26 cellular contexts compared by ENCODE assay signal in genomic region chr20:61163027-61163426, GRCh38.
"Had no signal": no experiment of that assay in that cellular context is flagged by ENCODE, and none has a peak within 500 bp of the region (broad histone marks: within the 10 kb centered on the region; RNA-seq: fewer than 3 reads in every experiment).

No MANE protein-coding gene starts in this region.

- H3K36me3 ChIP-seq: colonic mucosa, gastrocnemius medialis, neural progenitor cell, prostate gland, sigmoid colon, tibial nerve, upper lobe of left lung had no signal

- H2AFZ ChIP-seq: neural progenitor cell had no signal

- DNase-seq: colonic mucosa; effector CD8-positive, alpha-beta T cell; endodermal cell; foreskin fibroblast; gastrocnemius medialis; right cardiac atrium; sigmoid colon; stimulated activated CD4-positive, alpha-beta T cell treated with anti-CD3 and anti-CD28 coated beads, Interleukin-2, amount 100 ng/mL, for 24 hours; stimulated activated CD4-positive, alpha-beta T cell treated with anti-CD3 and anti-CD28 coated beads, Interleukin-4, amount 100 ng/mL, for 24 hours; stimulated activated naive CD8-positive, alpha-beta T cell treated with anti-CD3 and anti-CD28 coated beads, Interleukin-15, Interleukin-2, amounts not matched to agents 100 U/mL and 50 U/mL, for 24 hours; substantia nigra; testis; upper lobe of left lung had no signal

- H3K36me3 Mint-ChIP-seq: memory B cell; natural killer cell treated with Interleukin-12 subunit alpha and Interleukin-12 subunit beta and Interleukin-15 and Interleukin-18, amount 100 ng/mL, for 72 hours; neural progenitor cell; stimulated activated memory B cell treated with anti-CD40 and anti-IgM and Interleukin-4, amounts not matched to agents 10 μg/mL and 1 μg/mL and 100 μg/mL, for 72 hours had no signal

- H3K27me3 ChIP-seq: colonic mucosa, gastrocnemius medialis, testis, tibial nerve, upper lobe of left lung had no signal

- H3K9me3 ChIP-seq: colonic mucosa, gastrocnemius medialis, prostate gland, sigmoid colon, testis, upper lobe of left lung had no signal

- H3K4me3 Mint-ChIP-seq: dendritic cell treated with granulocyte-macrophage colony-stimulating factor and Interleukin-4, amounts not matched to agents 40 ng/mL and 50 ng/mL, for 4 days; endodermal cell; memory B cell; natural killer cell treated with Interleukin-12 subunit alpha and Interleukin-12 subunit beta and Interleukin-15 and Interleukin-18, amount 100 ng/mL, for 72 hours; neural progenitor cell; stimulated activated memory B cell treated with anti-CD40 and anti-IgM and Interleukin-4, amounts not matched to agents 10 μg/mL and 1 μg/mL and 100 μg/mL, for 72 hours had no signal

- H3K9ac ChIP-seq: neural progenitor cell had no signal

- ATAC-seq: esophagus mucosa; gastrocnemius medialis; left lobe of liver; natural killer cell treated with Interleukin-12 subunit alpha and Interleukin-12 subunit beta and Interleukin-15 and Interleukin-18, amount 100 ng/mL, for 72 hours; right cardiac atrium; stimulated activated memory B cell treated with anti-CD40 and anti-IgM and Interleukin-4, amounts not matched to agents 10 μg/mL and 1 μg/mL and 100 μg/mL, for 72 hours; stimulated activated naive CD8-positive, alpha-beta T cell treated with anti-CD3 and anti-CD28 coated beads, Interleukin-15, Interleukin-2, amounts not matched to agents 100 U/mL and 50 U/mL, for 24 hours had no signal

- H3K9me3 Mint-ChIP-seq: endodermal cell; natural killer cell treated with Interleukin-12 subunit alpha and Interleukin-12 subunit beta and Interleukin-15 and Interleukin-18, amount 100 ng/mL, for 72 hours; stimulated activated memory B cell treated with anti-CD40 and anti-IgM and Interleukin-4, amounts not matched to agents 10 μg/mL and 1 μg/mL and 100 μg/mL, for 72 hours had no signal

- FAIRE-seq: keratinocyte, urothelium cell line had no signal

- H3K27ac Mint-ChIP-seq: dendritic cell treated with granulocyte-macrophage colony-stimulating factor and Interleukin-4, amounts not matched to agents 40 ng/mL and 50 ng/mL, for 4 days; endodermal cell; memory B cell; natural killer cell treated with Interleukin-12 subunit alpha and Interleukin-12 subunit beta and Interleukin-15 and Interleukin-18, amount 100 ng/mL, for 72 hours; neural progenitor cell; stimulated activated memory B cell treated with anti-CD40 and anti-IgM and Interleukin-4, amounts not matched to agents 10 μg/mL and 1 μg/mL and 100 μg/mL, for 72 hours had no signal

- H3K4me2 ChIP-seq: neural progenitor cell had no signal

- H3K4me1 Mint-ChIP-seq: endodermal cell; memory B cell; stimulated activated memory B cell treated with anti-CD40 and anti-IgM and Interleukin-4, amounts not matched to agents 10 μg/mL and 1 μg/mL and 100 μg/mL, for 72 hours had no signal

- H3K4me1 ChIP-seq: colonic mucosa, gastrocnemius medialis, neural progenitor cell, prostate gland, sigmoid colon, testis, tibial nerve, upper lobe of left lung had no signal

- H3K4me3 ChIP-seq: colonic mucosa, gastrocnemius medialis, lung, neural progenitor cell, prostate gland, sigmoid colon, testis, tibial nerve, upper lobe of left lung had no signal

- H3K27ac ChIP-seq: colonic mucosa, epithelial cell of prostate, gastrocnemius medialis, neural progenitor cell, prostate gland, sigmoid colon, testis, tibial nerve, upper lobe of left lung had no signal
